In the genomic region with DNA sequence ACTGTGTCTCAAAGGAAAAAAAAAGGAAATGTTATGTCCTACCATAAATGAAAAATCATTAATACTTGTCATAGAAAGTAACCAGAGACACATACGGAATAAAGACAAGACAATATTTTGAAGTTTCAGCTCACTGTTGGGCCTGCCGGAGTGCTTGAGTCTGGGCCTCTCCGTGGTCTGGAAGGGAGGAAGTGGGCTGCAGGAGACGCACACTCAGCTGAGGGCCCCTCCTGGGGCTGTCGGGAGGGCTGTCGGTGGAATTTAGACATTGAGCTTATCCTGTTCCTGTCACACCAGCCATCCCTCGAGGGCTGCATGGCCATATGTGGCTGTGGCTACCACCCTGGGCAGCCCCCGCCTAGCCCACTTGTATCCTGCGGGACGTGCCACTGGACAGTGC, we compare ENCODE assay signal across 20 cellular contexts.
A peak's percentile ranks its signal among the peaks of the same experiment; 100 is the strongest.
DNase-seq lines count a peak whose midpoint lies in the region; ATAC-seq, FAIRE-seq and TF ChIP-seq lines count a peak whose summit lies in the region.
"Had no signal": no experiment of that assay in that cellular context is flagged by ENCODE, and none has a peak within 500 bp of the region (broad histone marks: within the 10 kb centered on the region; RNA-seq: fewer than 3 reads in every experiment).

No MANE protein-coding gene starts in this region.

- POLR2A ChIA-PET in GM12878 (lab: Charles Lee), result no interaction called here

- no peaks in the 10 kb centered on the region for H3K4me1 Mint-ChIP-seq in HFFc6 (ENCODE audit: low read depth)
- H3K4me1 Mint-ChIP-seq: WTC11 had no signal

- peaks cover 27% of the 10 kb centered on the region for H3K36me3 Mint-ChIP-seq in HFFc6 (ENCODE audit: low read depth)

- RAD21 ChIA-PET in GM12878 (lab: Charles Lee; ENCODE audit: unreplicated experiment), result no interaction called here

- H3K27ac ChIP-seq in BLaER1 treated with 17β-estradiol and CSF1 and Interleukin-3, amounts not matched to agents 10 nM and 100 nM, result no peak overlapping the region
- H3K27ac ChIP-seq in DND-41 (ENCODE audit: low read length) (peak overlapping the region; percentile 70), GM12878 (ENCODE audit: control insufficient read depth, insufficient read depth) (no peak overlapping the region)
- H3K27ac ChIP-seq: adrenal gland, body of pancreas, neural progenitor cell, suprapubic skin had no signal

- H3K9me3 ChIP-seq in BLaER1 treated with 17β-estradiol and CSF1 and Interleukin-3, amounts not matched to agents 10 nM and 100 nM (replicated peaks in 1 of 11), result no peaks in the 10 kb centered on the region
- H3K9me3 ChIP-seq in DND-41 (ENCODE audit: insufficient read depth, low read length, severe bottlenecking), result no peaks in the 10 kb centered on the region
- no peaks in the 10 kb centered on the region for H3K9me3 ChIP-seq in GM12878 (replicated peaks; ENCODE audit: control insufficient read depth, insufficient read depth, low read length)
- H3K9me3 ChIP-seq: adrenal gland, body of pancreas, spleen, suprapubic skin had no signal

- no peak overlapping the region for H3K4me3 ChIP-seq in BLaER1 treated with 17β-estradiol and CSF1 and Interleukin-3, amounts not matched to agents 10 nM and 100 nM
- no peak overlapping the region for H3K4me3 ChIP-seq in DND-41 (ENCODE audit: low read depth in 1 of 2, low read length in 2 of 2)
- no peak overlapping the region for H3K4me3 ChIP-seq in NB4 (ENCODE audit: low read depth, low read length)
- no peak overlapping the region for H3K4me3 ChIP-seq in GM12878
- H3K4me3 ChIP-seq: adrenal gland, body of pancreas, neural progenitor cell, spleen, suprapubic skin had no signal

- in situ Hi-C loops in GM12878 (cut with MboI), result no loop called here

- peaks cover 35 to 100% (median 99%) of the 10 kb centered on the region in 10 experiments for H3K4me1 ChIP-seq in BLaER1 treated with 17β-estradiol and CSF1 and Interleukin-3, amounts not matched to agents 10 nM and 100 nM
- peaks cover 62% of the 10 kb centered on the region for H3K4me1 ChIP-seq in DND-41 (ENCODE audit: insufficient read depth, low read length)
- H3K4me1 ChIP-seq in GM12878 (ENCODE audit: control insufficient read depth, insufficient read depth, low read length), result peaks cover 28% of the 10 kb centered on the region
- H3K4me1 ChIP-seq: adrenal gland, body of pancreas, neural progenitor cell, suprapubic skin had no signal

- peak overlapping the region in 1 of 11 experiments; percentile 2; a peak in 1 of 22 replicates for H3K9ac ChIP-seq in BLaER1 treated with 17β-estradiol and CSF1 and Interleukin-3, amounts not matched to agents 10 nM and 100 nM
- H3K9ac ChIP-seq in DND-41 (ENCODE audit: low read depth, low read length) (peak overlapping the region; percentile 29), GM12878 (ENCODE audit: control insufficient read depth, insufficient read depth, low read length) (no peak overlapping the region)
- H3K9ac ChIP-seq: neural progenitor cell had no signal

- peak; percentile 79 for ATAC-seq in DND-41 (ENCODE audit: insufficient read depth, low read depth)
- ATAC-seq in GM12878, result no peak
- ATAC-seq: body of pancreas, right cardiac atrium, Right ventricle myocardium inferior, WTC11 had no signal

- no peak for TF ChIP-seq EP300 in GM12878 (IDR thresholded peaks at IDR 0.05; ENCODE audit: borderline replicate concordance in 1 of 2, control insufficient read depth in 1 of 2, low read depth in 2 of 2, low read length in 2 of 2)

- DNase-seq in DND-41 (peak; percentile 76), NB4 (ENCODE audit: low read depth) (peak; percentile 84), GM12878 (ENCODE audit: low read depth, low spot score) (no peak), retina (no peak), HFFc6 (no peak), superior temporal gyrus (ENCODE audit: extremely low spot score) (no peak)
- DNase-seq: activated CD8-positive, alpha-beta memory T cell treated with anti-CD3 and anti-CD28 coated beads, Interleukin-2, amount 50 U/mL, for 48 hours; activated gamma-delta T cell; adrenal gland; body of pancreas; NCI-H1048; NCI-H1694; right cardiac atrium; stimulated activated CD4-positive, alpha-beta T cell treated with anti-CD3 and anti-CD28 coated beads, Interleukin-2, amount 100 ng/mL, for 48 hours had no signal

- H3K27me3 Mint-ChIP-seq in HFFc6 (ENCODE audit: insufficient read depth), result peaks cover 2% of the 10 kb centered on the region; the same call in 1 of the 2 replicates

- H3K79me2 ChIP-seq in DND-41 (ENCODE audit: insufficient read depth, low read length) (peaks cover 3% of the 10 kb centered on the region; the same call in 1 of the 2 replicates), GM12878 (ENCODE audit: control insufficient read depth, insufficient read depth, low read length) (no peaks in the 10 kb centered on the region)

- H3K4me2 ChIP-seq in BLaER1 treated with 17β-estradiol and CSF1 and Interleukin-3, amounts not matched to agents 10 nM and 100 nM, result peak overlapping the region; percentile 62 to 91 (median 78)
- no peak overlapping the region for H3K4me2 ChIP-seq in DND-41 (ENCODE audit: insufficient read depth, low read length)
- H3K4me2 ChIP-seq in GM12878 (ENCODE audit: control insufficient read depth, insufficient read depth), result no peak overlapping the region
- H3K4me2 ChIP-seq: neural progenitor cell had no signal

- TF ChIP-seq CTCF in DND-41 (IDR thresholded peaks at IDR 0.05; ENCODE audit: borderline replicate concordance, extremely low read depth, low read length, poor library complexity, severe bottlenecking) (no peak), NB4 (IDR thresholded peaks at IDR 0.05; ENCODE audit: low read depth, low read length) (no peak), GM12878 (IDR thresholded peaks at IDR 0.05 in 2 of 3, conservative IDR thresholded peaks at IDR 0.05 in 1 of 3; ENCODE audit: control insufficient read depth in 2 of 3, extremely low read depth in 1 of 3, insufficient read depth in 1 of 3, low read depth in 3 of 3, low read length in 3 of 3) (no peak), HFFc6 (IDR thresholded peaks at IDR 0.05) (no peak)

- H3K27me3 ChIP-seq in BLaER1 treated with 17β-estradiol and CSF1 and Interleukin-3, amounts not matched to agents 10 nM and 100 nM, result peaks cover 0 to 34% (median 0%) of the 10 kb centered on the region in 11 experiments; a peak in 4 of 22 replicates
- H3K27me3 ChIP-seq in DND-41 (ENCODE audit: insufficient read depth, low read length, poor library complexity) (no peaks in the 10 kb centered on the region), GM12878 (replicated peaks in 1 of 2; ENCODE audit: control insufficient read depth in 2 of 2, insufficient read depth in 2 of 2, low read length in 1 of 2) (no peaks in the 10 kb centered on the region)
- H3K27me3 ChIP-seq: adrenal gland, body of pancreas, neural progenitor cell, spleen, suprapubic skin had no signal

- SMC1A ChIA-PET in GM12878 (lab: Charles Lee; ENCODE audit: uncharacterized antibody, unreplicated experiment), result no interaction called here

- CTCF ChIA-PET in GM12878 (lab: Yijun Ruan, JAX), result no interaction called here

- H2AFZ ChIP-seq in DND-41 (ENCODE audit: low read depth, low read length), result no peak overlapping the region
- H2AFZ ChIP-seq in GM12878 (ENCODE audit: control insufficient read depth, low read depth, low read length), result no peak overlapping the region
- H2AFZ ChIP-seq: neural progenitor cell had no signal

- no peak for FAIRE-seq in GM12878 (lab: Jason Lieb, UNC)

- BruUV-seq in GM12878 (replicated peaks; lab: Mats Ljungman, UMichigan), result no TSS peak

- H3K36me3 ChIP-seq in BLaER1 treated with 17β-estradiol and CSF1 and Interleukin-3, amounts not matched to agents 10 nM and 100 nM, result peaks cover 48 to 89% (median 73%) of the 10 kb centered on the region in 11 experiments
- H3K36me3 ChIP-seq in DND-41 (ENCODE audit: insufficient read depth, low read length) (peaks cover 86% of the 10 kb centered on the region), GM12878 (ENCODE audit: control insufficient read depth in 2 of 2, insufficient read depth in 2 of 2, low read length in 1 of 2) (peaks cover 25% of the 10 kb centered on the region in 2 experiments)
- H3K36me3 ChIP-seq: neural progenitor cell had no signal

- intact Hi-C loops in GM12878 (cut with micrococcal nuclease; ENCODE audit: unreplicated experiment), result no loop called here

- TF ChIP-seq RAD21 in GM12878 (IDR thresholded peaks at IDR 0.05; ENCODE audit: insufficient read depth, low read depth, low read length), result no peak

- TF ChIP-seq POLR2A in NB4 (IDR thresholded peaks at IDR 0.05; ENCODE audit: extremely low read depth, insufficient read length) (no peak), GM12878 (IDR thresholded peaks at IDR 0.05; ENCODE audit: low read depth, low read length) (no peak)

- H4K20me1 ChIP-seq in BLaER1 treated with 17β-estradiol and CSF1 and Interleukin-3, amounts not matched to agents 10 nM and 100 nM, result peaks cover 49 to 97% (median 91%) of the 10 kb centered on the region in 11 experiments
- H4K20me1 ChIP-seq in DND-41 (ENCODE audit: insufficient read depth, low read length) (no peaks in the 10 kb centered on the region), GM12878 (ENCODE audit: control insufficient read depth, insufficient read depth) (no peaks in the 10 kb centered on the region)

- 66% methylated on average over 10 of the region's 10 CpGs for WGBS in GM12878 (ENCODE audit: insufficient coverage, insufficient replicate concordance, low lambda C conversion rate, missing lambda C conversion rate)

- H3K4me3 Mint-ChIP-seq in HFFc6, result no peak overlapping the region
- H3K4me3 Mint-ChIP-seq: WTC11 had no signal

- no peaks in the 10 kb centered on the region for H3K9me3 Mint-ChIP-seq in HFFc6
- H3K9me3 Mint-ChIP-seq: neural progenitor cell, WTC11 had no signal

- no peak overlapping the region for H3K27ac Mint-ChIP-seq in HFFc6
- H3K27ac Mint-ChIP-seq: neural progenitor cell, WTC11 had no signal

TF ChIP-seq in GM12878, 131 proteins besides CTCF, POLR2A, EP300 and RAD21:
- TF ChIP-seq SPI1 (IDR thresholded peaks at IDR 0.05; ENCODE audit: borderline replicate concordance, insufficient read depth, low read depth, low read length) (peak; percentile 11; the same call in 1 of the 2 replicates), TAF1 (IDR thresholded peaks at IDR 0.05; ENCODE audit: borderline replicate concordance, low read depth, low read length) (no peak), IKZF2 (IDR thresholded peaks at IDR 0.05) (no peak), SREBF1 (IDR thresholded peaks at IDR 0.05; ENCODE audit: low read length) (no peak), IKZF1 (conservative IDR thresholded peaks at IDR 0.05) (no peak)

Comparison
In these comparisons a context has a peak if more than half of its experiments do, and no peak if none do; other contexts are left out.
1. H3K4me2 ChIP-seq: peak in BLaER1 treated with 17β-estradiol and CSF1 and Interleukin-3, amounts not matched to agents 10 nM and 100 nM (11 of 11); none in DND-41 (single experiment) and GM12878 (single experiment).
2. DNase-seq: peak in DND-41 (single experiment) and NB4 (single experiment); none in GM12878 (single experiment), retina (single experiment), HFFc6 (single experiment) and superior temporal gyrus (single experiment).